In the genomic region with DNA sequence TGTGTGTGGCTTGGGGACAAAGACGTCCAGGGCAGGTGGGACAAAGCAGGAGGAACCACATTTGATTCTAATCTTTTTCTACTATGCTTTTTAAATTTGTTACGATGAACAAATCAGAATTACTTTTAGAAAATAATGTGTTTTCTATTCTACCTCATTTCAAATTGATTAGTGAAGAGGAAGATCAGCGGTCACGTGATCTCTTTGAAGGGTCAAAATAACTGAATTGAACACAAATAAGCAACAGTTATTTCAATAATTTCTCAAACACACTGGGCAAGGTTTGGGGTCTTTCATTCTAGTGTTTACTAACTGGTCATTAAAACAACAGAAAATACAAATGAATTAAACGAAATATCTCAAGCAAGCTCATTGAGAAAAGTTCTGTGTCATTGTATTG, we compare ENCODE assay signal across 21 cellular contexts.
"Had no signal": no experiment of that assay in that cellular context is flagged by ENCODE, and none has a peak within 500 bp of the region (broad histone marks: within the 10 kb centered on the region; RNA-seq: fewer than 3 reads in every experiment).

No MANE protein-coding gene starts in this region.

- H3K79me2 ChIP-seq: parathyroid adenoma had no signal

- H3K27me3 ChIP-seq: esophagus squamous epithelium, neutrophil, sigmoid colon, tibial nerve, upper lobe of left lung had no signal

- DNase-seq: dermis blood vessel endothelial cell; effector memory CD4-positive, alpha-beta T cell; erythroblast; esophagus squamous epithelium; left ventricle myocardium superior; lower lobe of right lung; natural killer cell; right cardiac atrium; sigmoid colon; stimulated activated CD4-positive, alpha-beta T cell treated with anti-CD3 and anti-CD28 coated beads, Interleukin-2, amount 100 ng/mL, for 24 hours; stimulated activated CD4-positive, alpha-beta T cell treated with anti-CD3 and anti-CD28 coated beads, Interleukin-4, amount 100 ng/mL, for 24 hours; stimulated activated naive CD8-positive, alpha-beta T cell treated with anti-CD3 and anti-CD28 coated beads, Interleukin-15, Interleukin-2, amounts not matched to agents 100 U/mL and 50 U/mL, for 24 hours; upper lobe of left lung had no signal

- H3K9me3 ChIP-seq: esophagus squamous epithelium, lower lobe of right lung, neutrophil, prostate gland, sigmoid colon, thoracic aorta, upper lobe of left lung had no signal

- H3K9ac ChIP-seq: parathyroid adenoma had no signal

- H2AFZ ChIP-seq: parathyroid adenoma had no signal

- H3K4me1 Mint-ChIP-seq: natural killer cell; stimulated activated memory B cell treated with anti-CD40 and anti-IgM and Interleukin-4, amounts not matched to agents 10 μg/mL and 1 μg/mL and 100 μg/mL, for 72 hours had no signal

- FAIRE-seq: keratinocyte had no signal

- H3K27ac ChIP-seq: coronary artery, esophagus squamous epithelium, lower lobe of right lung, neutrophil, parathyroid adenoma, prostate gland, sigmoid colon, thoracic aorta, tibial nerve, upper lobe of left lung had no signal

- H3K27me3 Mint-ChIP-seq: stimulated activated memory B cell treated with anti-CD40 and anti-IgM and Interleukin-4, amounts not matched to agents 10 μg/mL and 1 μg/mL and 100 μg/mL, for 72 hours had no signal

- H3K4me3 Mint-ChIP-seq: natural killer cell; stimulated activated memory B cell treated with anti-CD40 and anti-IgM and Interleukin-4, amounts not matched to agents 10 μg/mL and 1 μg/mL and 100 μg/mL, for 72 hours had no signal

- H3K4me1 ChIP-seq: esophagus squamous epithelium, lower lobe of right lung, parathyroid adenoma, prostate gland, sigmoid colon, tibial nerve, upper lobe of left lung had no signal

- H3K36me3 ChIP-seq: esophagus squamous epithelium, lower lobe of right lung, neutrophil, prostate gland, sigmoid colon, thoracic aorta, tibial nerve, upper lobe of left lung had no signal

- H3K36me3 Mint-ChIP-seq: stimulated activated memory B cell treated with anti-CD40 and anti-IgM and Interleukin-4, amounts not matched to agents 10 μg/mL and 1 μg/mL and 100 μg/mL, for 72 hours had no signal

- ATAC-seq: left ventricle myocardium superior; lower lobe of right lung; natural killer cell; right cardiac atrium; stimulated activated memory B cell treated with anti-CD40 and anti-IgM and Interleukin-4, amounts not matched to agents 10 μg/mL and 1 μg/mL and 100 μg/mL, for 72 hours; stimulated activated naive CD8-positive, alpha-beta T cell treated with anti-CD3 and anti-CD28 coated beads, Interleukin-15, Interleukin-2, amounts not matched to agents 100 U/mL and 50 U/mL, for 24 hours had no signal

- H3K27ac Mint-ChIP-seq: natural killer cell; stimulated activated memory B cell treated with anti-CD40 and anti-IgM and Interleukin-4, amounts not matched to agents 10 μg/mL and 1 μg/mL and 100 μg/mL, for 72 hours had no signal

- H3K4me3 ChIP-seq: coronary artery, esophagus squamous epithelium, lower lobe of right lung, prostate gland, sigmoid colon, thoracic aorta, tibial nerve, upper lobe of left lung had no signal
